Comparison of ENCODE assay signal across 1 cellular context in genomic region chr1:242623118-242623517, GRCh38.
TF ChIP-seq lines count a peak whose summit lies in the region.

No MANE protein-coding gene starts in this region.

TF ChIP-seq in H1, 55 proteins besides CTCF, POLR2A, EP300 and RAD21 (continued from another document):
- TF ChIP-seq ASH2L (IDR thresholded peaks at IDR 0.05; ENCODE audit: low read length) = no peak
- no peak for TF ChIP-seq KDM1A (IDR thresholded peaks at IDR 0.05; ENCODE audit: borderline replicate concordance, low read length)
- TF ChIP-seq MAFK (IDR thresholded peaks at IDR 0.05; ENCODE audit: low read depth, low read length) = no peak
TF ChIP-seq in H1: peak in this region for 0.
